ENCODE assay signal across 7 cellular contexts in the genomic region with DNA sequence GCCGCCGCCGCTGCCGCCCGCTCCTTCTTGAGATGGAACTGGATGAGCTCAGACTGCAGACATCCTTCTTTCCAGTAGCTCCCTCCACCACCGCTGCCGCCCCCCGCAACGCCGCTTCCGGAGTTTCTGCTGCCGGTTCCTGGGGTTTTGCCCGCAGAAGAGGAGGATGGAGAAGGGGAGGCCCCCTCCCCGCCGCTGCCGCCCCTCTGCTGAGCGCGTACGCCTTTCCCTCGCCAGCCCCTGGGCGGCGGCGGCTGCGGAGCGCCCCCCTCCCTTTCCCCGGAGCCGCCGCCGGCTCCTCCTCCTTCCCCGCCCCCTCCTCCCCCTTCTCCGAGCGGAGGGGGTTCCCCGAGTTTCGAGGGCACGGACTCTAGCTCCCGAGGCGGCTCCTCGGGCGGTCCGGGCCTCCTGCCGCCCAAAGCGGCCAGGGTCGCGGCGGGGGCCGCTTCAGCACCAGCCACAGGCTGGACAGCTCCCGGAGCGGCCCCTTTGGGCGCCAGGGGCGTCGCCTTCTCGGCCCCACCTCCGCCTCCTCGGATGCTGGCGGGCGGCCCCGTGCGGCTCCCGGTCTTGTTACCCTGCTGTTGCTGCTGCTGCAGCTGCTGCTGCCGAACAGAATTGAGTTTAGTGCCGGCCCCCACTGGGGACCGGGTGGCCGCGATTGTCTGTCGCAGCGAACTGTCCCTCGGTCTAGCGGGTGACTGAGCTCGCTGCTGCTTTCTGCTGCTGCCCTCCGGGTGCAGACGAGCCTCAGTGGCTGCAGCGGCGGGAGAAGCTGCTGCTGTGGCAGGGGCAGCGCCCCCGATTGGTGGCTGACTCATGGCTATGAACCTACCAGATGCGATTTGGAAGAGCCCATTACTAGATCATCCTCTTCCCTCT. TPM values are rescaled to one million over a fixed set of nuclear protein-coding genes. Genes with fewer than 3 reads are reported as not detected.
DNase-seq lines count a peak whose midpoint lies in the region; ATAC-seq, FAIRE-seq and TF ChIP-seq lines count a peak whose summit lies in the region.

No MANE protein-coding gene starts in this region.

- H3K27me3 ChIP-seq in WERI-Rb-1 (ENCODE audit: insufficient read depth, low read depth, severe bottlenecking), result no peaks in the 10 kb centered on the region
- peaks cover 19% of the 10 kb centered on the region for H3K27me3 ChIP-seq in bronchial epithelial cell (ENCODE audit: control insufficient read depth, insufficient read depth, low read length)

- peak; percentile 8; the same call in 1 of the 2 replicates for TF ChIP-seq CTCF in WERI-Rb-1 (IDR thresholded peaks at IDR 0.05; ENCODE audit: low read depth, low read length)
- no peak for TF ChIP-seq CTCF in bronchial epithelial cell (IDR thresholded peaks at IDR 0.05; ENCODE audit: insufficient read depth, low read length, severe bottlenecking)

- ATAC-seq in GM18508 (IDR thresholded peaks at IDR 0.05; ENCODE audit: insufficient read depth, unreplicated experiment), result peak; percentile 61
- ATAC-seq in HG02840 (IDR thresholded peaks at IDR 0.05; ENCODE audit: low FRiP score, unreplicated experiment), result peak; percentile 69

- H3K27ac ChIP-seq in WERI-Rb-1, result peak overlapping the region; percentile 89

- FAIRE-seq in bronchial epithelial cell (lab: Jason Lieb, UNC), result no peak

- DNase-seq in NCI-H1417 treated with DMSO at 0.1 percent for 48 hours (lab: John Stamatoyannopoulos, UW), result peak; percentile 27
- peak; percentile 76 for DNase-seq in WERI-Rb-1
- DNase-seq in bronchial epithelial cell (ENCODE audit: low read depth), result no peak
- DNase-seq in islet precursor cell, result peak; percentile 84
- DNase-seq in stimulated activated CD4-positive, alpha-beta T cell treated with anti-CD3 and anti-CD28 coated beads, Interleukin-15, amount 100 ng/mL, for 1 hour (ENCODE audit: low read depth in 1 of 2, low spot score in 1 of 2), result peak; percentile 51 to 59

- H3K4me3 ChIP-seq in WERI-Rb-1 (ENCODE audit: low read depth, low read length) (peak overlapping the region; percentile 91), bronchial epithelial cell (ENCODE audit: low read depth, low read length) (peak overlapping the region; percentile 39)

- H3K36me3 ChIP-seq in WERI-Rb-1 (peaks cover 61% of the 10 kb centered on the region), bronchial epithelial cell (ENCODE audit: control insufficient read depth, insufficient read depth, low read length) (no peaks in the 10 kb centered on the region)

- no peaks in the 10 kb centered on the region for H3K9me3 ChIP-seq in WERI-Rb-1 (ENCODE audit: severe bottlenecking)

RNA-seq across cellular contexts. Expression of a gene that starts 56.8 kb away (rescaled TPM):
- total RNA-seq in bronchial epithelial cell, result not detected in 2 replicates
